27 cellular contexts compared by ENCODE assay signal in the genomic region with DNA sequence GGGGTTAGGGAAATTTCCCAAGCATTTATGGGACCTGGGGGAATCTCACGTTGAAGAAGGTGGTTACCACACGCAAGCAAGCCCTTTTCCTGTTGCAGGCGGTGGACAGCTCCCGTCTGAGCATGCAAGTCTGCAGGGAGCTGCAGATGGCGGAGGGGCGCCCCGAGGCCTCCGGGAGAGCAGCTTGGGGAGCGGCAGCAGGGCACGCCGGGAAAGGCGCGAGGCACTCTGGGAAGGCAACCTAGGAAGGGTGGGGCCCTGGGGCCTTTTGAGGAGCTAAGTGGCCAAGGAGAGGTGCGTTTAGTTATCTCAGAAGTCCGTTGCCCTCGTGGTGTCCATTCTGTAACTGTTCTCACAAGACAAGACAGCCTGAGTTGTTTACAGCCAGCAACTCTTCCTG. TPM values are rescaled to one million over a fixed set of nuclear protein-coding genes. Genes with fewer than 3 reads are reported as not detected.
DNase-seq lines count a peak whose midpoint lies in the region; ATAC-seq and TF ChIP-seq lines count a peak whose summit lies in the region.
"Had no signal": no experiment of that assay in that cellular context is flagged by ENCODE, and none has a peak within 500 bp of the region (broad histone marks: within the 10 kb centered on the region; RNA-seq: fewer than 3 reads in every experiment).

No MANE protein-coding gene starts in this region.

- no peak for TF ChIP-seq RAD21 in Ishikawa (IDR thresholded peaks at IDR 0.05; ENCODE audit: low read depth)

- H3K9ac ChIP-seq in endodermal cell (ENCODE audit: extremely low read depth, low read length, poor library complexity, severe bottlenecking): no peak overlapping the region

- CTCF ChIA-PET in naive thymus-derived CD4-positive, alpha-beta T cell (lab: Charles Lee): interaction anchor here (0.7 kb wide), 1 partner anchor 382 kb away, joined by 4 read pairs; no protein-coding TSS in a partner anchor

- peaks cover 5% of the 10 kb centered on the region for H3K4me1 ChIP-seq in endodermal cell (ENCODE audit: control insufficient read depth, insufficient read depth, low read length)
- H3K4me1 ChIP-seq in naive thymus-derived CD4-positive, alpha-beta T cell (ENCODE audit: control insufficient read depth in 2 of 2, insufficient read depth in 2 of 2, low read length in 2 of 2): no peaks in the 10 kb centered on the region
- H3K4me1 ChIP-seq: adrenal gland, body of pancreas, left lung, Peyer's patch had no signal

- intact Hi-C loops in naive thymus-derived CD4-positive, alpha-beta T cell (cut with micrococcal nuclease): no loop called here

- ATAC-seq in HG02981 (IDR thresholded peaks at IDR 0.05; ENCODE audit: unreplicated experiment): no peak
- no peak for ATAC-seq in GM21367 (IDR thresholded peaks at IDR 0.05; ENCODE audit: unreplicated experiment)
- no peak for ATAC-seq in HG03469 (IDR thresholded peaks at IDR 0.05; ENCODE audit: unreplicated experiment)
- no peak for ATAC-seq in naive thymus-derived CD4-positive, alpha-beta T cell
- ATAC-seq: body of pancreas; CD8-positive, alpha-beta T cell; left lung had no signal

- no peaks in the 10 kb centered on the region for H3K9me3 ChIP-seq in endodermal cell (ENCODE audit: control insufficient read depth, low read length)
- no peaks in the 10 kb centered on the region for H3K9me3 ChIP-seq in naive thymus-derived CD4-positive, alpha-beta T cell (ENCODE audit: control insufficient read depth in 2 of 3, low read length in 3 of 3)
- H3K9me3 ChIP-seq: adrenal gland, body of pancreas, left lung, Peyer's patch had no signal

- peaks cover 3% of the 10 kb centered on the region for H3K27me3 Mint-ChIP-seq in endodermal cell (ENCODE audit: insufficient read depth)
- peaks cover 6 to 37% (median 15%) of the 10 kb centered on the region in 5 donors for H3K27me3 Mint-ChIP-seq in naive thymus-derived CD4-positive, alpha-beta T cell

- H3K36me3 ChIP-seq in endodermal cell (ENCODE audit: control insufficient read depth, insufficient read depth, low read length): no peaks in the 10 kb centered on the region
- H3K36me3 ChIP-seq in naive thymus-derived CD4-positive, alpha-beta T cell (ENCODE audit: control insufficient read depth in 2 of 3, insufficient read depth in 3 of 3, low read length in 3 of 3): no peaks in the 10 kb centered on the region
- H3K36me3 ChIP-seq: adrenal gland, left lung, Peyer's patch had no signal

- no peak overlapping the region for H3K27ac ChIP-seq in endodermal cell (ENCODE audit: low read depth, low read length)
- no peak overlapping the region for H3K27ac ChIP-seq in naive thymus-derived CD4-positive, alpha-beta T cell (ENCODE audit: low read depth, low read length)
- H3K27ac ChIP-seq: adrenal gland, body of pancreas, HL-60, left lung, Peyer's patch had no signal

- no peak for TF ChIP-seq EP300 in Ishikawa (IDR thresholded peaks at IDR 0.05; ENCODE audit: borderline replicate concordance)

- POLR2A ChIA-PET in naive thymus-derived CD4-positive, alpha-beta T cell (lab: Charles Lee): no interaction called here

- H3K36me3 Mint-ChIP-seq in endodermal cell (ENCODE audit: low read depth): no peaks in the 10 kb centered on the region
- no peaks in the 10 kb centered on the region for H3K36me3 Mint-ChIP-seq in naive thymus-derived CD4-positive, alpha-beta T cell
- H3K36me3 Mint-ChIP-seq: activated CD4-positive, alpha-beta memory T cell treated with anti-CD3 and anti-CD28 coated beads for 36 hours; CD8-positive, alpha-beta T cell; immature natural killer cell; type B pancreatic cell had no signal

- H3K4me3 ChIP-seq in endodermal cell (ENCODE audit: low read length): no peak overlapping the region
- H3K4me3 ChIP-seq in naive thymus-derived CD4-positive, alpha-beta T cell (ENCODE audit: low read length): no peak overlapping the region
- H3K4me3 ChIP-seq: adrenal gland, body of pancreas, left lung, Peyer's patch had no signal

- no peak overlapping the region for H3K27ac Mint-ChIP-seq in endodermal cell
- no peak overlapping the region for H3K27ac Mint-ChIP-seq in naive thymus-derived CD4-positive, alpha-beta T cell
- H3K27ac Mint-ChIP-seq: activated CD4-positive, alpha-beta memory T cell treated with anti-CD3 and anti-CD28 coated beads for 36 hours; B cell; CD8-positive, alpha-beta T cell; immature natural killer cell; type B pancreatic cell had no signal

- H3K4me3 Mint-ChIP-seq in endodermal cell: no peak overlapping the region
- no peak overlapping the region for H3K4me3 Mint-ChIP-seq in naive thymus-derived CD4-positive, alpha-beta T cell
- H3K4me3 Mint-ChIP-seq: activated CD4-positive, alpha-beta memory T cell treated with anti-CD3 and anti-CD28 coated beads for 36 hours; B cell; CD8-positive, alpha-beta T cell; immature natural killer cell; type B pancreatic cell had no signal

- H3K27me3 ChIP-seq in endodermal cell (ENCODE audit: control insufficient read depth, insufficient read depth, low read length, poor library complexity, severe bottlenecking): no peaks in the 10 kb centered on the region
- H3K27me3 ChIP-seq in naive thymus-derived CD4-positive, alpha-beta T cell (ENCODE audit: control insufficient read depth in 2 of 2, insufficient read depth in 2 of 2, low read length in 2 of 2): no peaks in the 10 kb centered on the region
- H3K27me3 ChIP-seq: adrenal gland, body of pancreas, Peyer's patch had no signal

- no peak for TF ChIP-seq CTCF in endodermal cell (conservative IDR thresholded peaks at IDR 0.05)

- H3K4me1 Mint-ChIP-seq in endodermal cell: peaks cover 12% of the 10 kb centered on the region
- H3K4me1 Mint-ChIP-seq in naive thymus-derived CD4-positive, alpha-beta T cell: peaks cover 0 to 2% (median 0%) of the 10 kb centered on the region in 7 donors
- H3K4me1 Mint-ChIP-seq: B cell, immature natural killer cell had no signal

- WGBS in endodermal cell (ENCODE audit: insufficient coverage in 1 of 2, insufficient read length in 1 of 2), 2 experiments: 92% methylated on average over 5 to 16 of the region's 16 CpGs

- peak; percentile 4 for DNase-seq in EL
- peak; percentile 74 for DNase-seq in endodermal cell
- DNase-seq in left kidney (ENCODE audit: low read depth, low spot score): peak; percentile 53
- no peak for DNase-seq in naive thymus-derived CD4-positive, alpha-beta T cell
- DNase-seq: activated CD4-positive, alpha-beta memory T cell treated with anti-CD3 and anti-CD28 coated beads for 36 hours; activated CD4-positive, alpha-beta T cell treated with anti-CD3 and anti-CD28 coated beads for 1 hour; activated naive CD4-positive, alpha-beta T cell treated with Interleukin-2 at 50 U/mL for 16 hours; adrenal gland; body of pancreas; CD8-positive, alpha-beta T cell; hippocampal formation; immature natural killer cell; left lung; NCI-H146; NCI-H2107; NCI-H446 treated with DMSO at 0.1 percent for 48 hours; NCI-H774; Peyer's patch; SHP77; stimulated activated CD4-positive, alpha-beta T cell treated with anti-CD3 and anti-CD28 coated beads, Interleukin-4, amount 100 ng/mL, for 4 hours had no signal

- no peaks in the 10 kb centered on the region for H3K9me3 Mint-ChIP-seq in endodermal cell
- peaks cover 0 to 1% (median 0%) of the 10 kb centered on the region in 11 donors for H3K9me3 Mint-ChIP-seq in naive thymus-derived CD4-positive, alpha-beta T cell
- H3K9me3 Mint-ChIP-seq: activated CD4-positive, alpha-beta memory T cell treated with anti-CD3 and anti-CD28 coated beads for 36 hours; CD8-positive, alpha-beta T cell; immature natural killer cell; type B pancreatic cell had no signal

TF ChIP-seq in Ishikawa, 13 proteins besides CTCF, POLR2A, EP300 and RAD21:
- TF ChIP-seq REST (IDR thresholded peaks at IDR 0.05; ENCODE audit: low read depth) (peak; percentile 38; the same call in 1 of the 2 replicates), NFIC (IDR thresholded peaks at IDR 0.05) (no peak)

RNA-seq across cellular contexts. Expression of gene SLC25A4, which starts 57.0 kb away (rescaled TPM):
- 10 to 100 TPM; 19.5 to 22.0 TPM for total RNA-seq in endodermal cell
- 23.0 TPM for polyA plus RNA-seq in endodermal cell (2013, experiment 1 of 2)
- 18.6 TPM for polyA plus RNA-seq in endodermal cell (2013, experiment 2 of 2)
- 1 to 10 TPM in 4 of 5 experiments, under 1 TPM in 1; 0.60 to 7.2 (median 4.9) TPM for total RNA-seq in naive thymus-derived CD4-positive, alpha-beta T cell
- 1 to 10 TPM; 2.7 to 3.8 TPM for polyA plus RNA-seq in naive thymus-derived CD4-positive, alpha-beta T cell

Comparison
In these comparisons a context has a peak if more than half of its experiments do, and no peak if none do; other contexts are left out.
1. DNase-seq: peak in EL (single experiment), endodermal cell (single experiment) and left kidney (single experiment); none in naive thymus-derived CD4-positive, alpha-beta T cell (0 of 9).